In the genomic region with DNA sequence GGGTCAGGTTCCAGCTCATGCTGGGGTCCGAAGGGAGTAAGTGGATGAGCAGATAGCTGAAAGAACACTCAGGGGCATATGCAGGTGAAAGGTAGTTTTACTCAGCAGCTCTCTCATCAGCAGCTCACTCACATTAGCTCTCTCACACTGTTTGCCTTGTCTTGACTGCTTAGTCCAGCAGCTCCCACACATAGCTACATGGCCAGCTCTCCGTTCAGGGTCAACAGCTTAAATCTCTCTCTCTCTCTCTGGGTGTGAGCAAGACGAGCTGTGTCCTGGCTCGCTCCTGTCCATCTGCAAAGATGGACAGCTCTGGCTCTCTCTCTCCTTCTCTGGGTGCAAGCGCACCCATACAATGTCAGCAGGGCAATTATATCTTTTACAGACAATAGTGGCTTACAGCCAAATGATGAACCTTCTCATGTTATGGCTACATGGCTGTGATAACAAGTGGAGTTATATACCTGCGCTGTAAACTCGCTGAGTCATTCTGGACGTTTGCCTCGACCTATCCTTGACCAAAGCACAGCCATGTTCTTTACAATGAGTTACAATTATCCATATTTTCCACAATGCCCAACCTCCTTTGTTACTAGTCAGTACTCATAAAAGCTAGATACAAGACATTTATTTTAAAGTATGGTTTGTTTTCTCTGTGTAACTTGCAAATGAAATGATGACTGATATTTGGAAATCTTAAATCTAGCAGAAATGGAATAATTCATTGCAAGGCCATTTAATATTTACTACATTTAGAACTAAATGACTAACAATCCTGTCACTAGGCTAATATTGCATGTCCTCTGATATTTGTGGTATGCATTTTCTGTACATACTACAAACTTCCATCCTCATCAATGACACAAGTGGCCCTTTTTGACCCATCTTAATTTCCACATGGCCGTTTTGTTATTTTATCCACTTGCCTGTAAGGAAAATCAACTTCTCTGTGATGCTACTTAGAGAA, we compare ENCODE assay signal across 23 cellular contexts. TPM values are rescaled to one million over a fixed set of nuclear protein-coding genes. Genes with fewer than 3 reads are reported as not detected.
DNase-seq lines count a peak whose midpoint lies in the region; ATAC-seq and TF ChIP-seq lines count a peak whose summit lies in the region.
"Had no signal": no experiment of that assay in that cellular context is flagged by ENCODE, and none has a peak within 500 bp of the region (broad histone marks: within the 10 kb centered on the region; RNA-seq: fewer than 3 reads in every experiment).

No MANE protein-coding gene starts in this region.

- H3K36me3 ChIP-seq in GM23338 (ENCODE audit: insufficient read depth) (no peaks in the 10 kb centered on the region), PC-3 (ENCODE audit: low read depth, low read length) (peaks cover 9% of the 10 kb centered on the region; the same call in 1 of the 2 replicates), trophoblast cell (ENCODE audit: control insufficient read depth in 1 of 2, insufficient read depth in 2 of 2, low read length in 2 of 2) (peaks cover 5 to 7% of the 10 kb centered on the region in 2 experiments)
- H3K36me3 ChIP-seq: left lung, tibial artery had no signal

- TF ChIP-seq POLR2A in erythroblast (IDR thresholded peaks at IDR 0.05; ENCODE audit: low read length) = no peak

- H3K27ac Mint-ChIP-seq in GM23338 = peak overlapping the region; percentile 66; the same call in 1 of the 2 replicates
- peak overlapping the region; percentile 82 for H3K27ac Mint-ChIP-seq in dendritic cell treated with granulocyte-macrophage colony-stimulating factor and Interleukin-4, amounts not matched to agents 40 ng/mL and 50 ng/mL, for 4 days
- H3K27ac Mint-ChIP-seq: CD4-positive, alpha-beta memory T cell had no signal

- H4K12ac ChIP-seq in trophoblast cell (ENCODE audit: low read depth, low read length) = no peak overlapping the region

- H3K9me3 ChIP-seq in PC-3 (ENCODE audit: low read length) (no peaks in the 10 kb centered on the region), trophoblast cell (ENCODE audit: insufficient read depth, low read depth, low read length) (peaks cover 8% of the 10 kb centered on the region)

- BruUV-seq in PC-3 (replicated peaks; lab: Mats Ljungman, UMichigan) = no TSS peak

- no peak overlapping the region for H4K91ac ChIP-seq in trophoblast cell (ENCODE audit: low read depth, low read length)

- H3K4me2 ChIP-seq in GM23338 = no peak overlapping the region
- H3K4me2 ChIP-seq in PC-3 (ENCODE audit: low read length) = peak overlapping the region; percentile 49
- no peak overlapping the region for H3K4me2 ChIP-seq in trophoblast cell (ENCODE audit: low read length)

- H3K4me3 Mint-ChIP-seq in GM23338 = no peak overlapping the region
- H3K4me3 Mint-ChIP-seq in dendritic cell treated with granulocyte-macrophage colony-stimulating factor and Interleukin-4, amounts not matched to agents 40 ng/mL and 50 ng/mL, for 4 days = no peak overlapping the region
- H3K4me3 Mint-ChIP-seq: CD4-positive, alpha-beta memory T cell; naive B cell had no signal

- H2AFZ ChIP-seq in GM23338 (no peak overlapping the region), PC-3 (ENCODE audit: low read length) (no peak overlapping the region), trophoblast cell (ENCODE audit: insufficient read depth, low read length, poor library complexity) (no peak overlapping the region)

- peaks cover 2% of the 10 kb centered on the region for H3K79me1 ChIP-seq in trophoblast cell (ENCODE audit: low read length)

- peaks cover 99% of the 10 kb centered on the region for H3K79me2 ChIP-seq in GM23338 (replicated peaks; ENCODE audit: insufficient read depth)
- H3K79me2 ChIP-seq in PC-3 (ENCODE audit: low read length) = peaks cover 77% of the 10 kb centered on the region
- H3K79me2 ChIP-seq in trophoblast cell (ENCODE audit: control insufficient read depth, insufficient read depth, low read length, poor library complexity) = no peaks in the 10 kb centered on the region

- H3K9me2 ChIP-seq in GM23338 (ENCODE audit: insufficient read depth) (no peaks in the 10 kb centered on the region), PC-3 (replicated peaks; ENCODE audit: low read length) (no peaks in the 10 kb centered on the region)

- POLR2A ChIA-PET in PC-3 (lab: Charles Lee; ENCODE audit: unreplicated experiment) = no interaction called here

- no peak overlapping the region for H2BK5ac ChIP-seq in trophoblast cell (ENCODE audit: low read depth, low read length, poor library complexity)

- TF ChIP-seq CTCF in GM23338 (conservative IDR thresholded peaks at IDR 0.05; ENCODE audit: low read depth in 2 of 2) (no peak), PC-3 (conservative IDR thresholded peaks at IDR 0.05; ENCODE audit: low read depth, low read length) (no peak)

- H3K27me3 Mint-ChIP-seq in GM23338 (ENCODE audit: insufficient read depth, low read depth, poor library complexity) = peaks cover 1% of the 10 kb centered on the region
- no peaks in the 10 kb centered on the region for H3K27me3 Mint-ChIP-seq in dendritic cell treated with granulocyte-macrophage colony-stimulating factor and Interleukin-4, amounts not matched to agents 40 ng/mL and 50 ng/mL, for 4 days
- H3K27me3 Mint-ChIP-seq: CD4-positive, alpha-beta memory T cell; naive B cell had no signal

- H3K27ac ChIP-seq in GM23338 (ENCODE audit: low read depth) = no peak overlapping the region
- peak overlapping the region; percentile 95 for H3K27ac ChIP-seq in PC-3 (ENCODE audit: low read length)
- no peak overlapping the region for H3K27ac ChIP-seq in trophoblast cell (ENCODE audit: low read depth, low read length)
- H3K27ac ChIP-seq: dorsolateral prefrontal cortex, RWPE1, tibial artery had no signal

- ATAC-seq in GM23338 (no peak), PC-3 (peak; percentile 62)

- no peaks in the 10 kb centered on the region for H4K20me1 ChIP-seq in GM23338 (replicated peaks; ENCODE audit: insufficient read depth)
- H4K20me1 ChIP-seq in PC-3 (ENCODE audit: low read length) = no peaks in the 10 kb centered on the region; the same call in 1 of the 2 replicates

- H4K8ac ChIP-seq in trophoblast cell (ENCODE audit: low read depth, low read length) = no peak overlapping the region

- H3K9me3 Mint-ChIP-seq in GM23338 = peaks cover 14% of the 10 kb centered on the region
- peaks cover 19% of the 10 kb centered on the region for H3K9me3 Mint-ChIP-seq in dendritic cell treated with granulocyte-macrophage colony-stimulating factor and Interleukin-4, amounts not matched to agents 40 ng/mL and 50 ng/mL, for 4 days

- peaks cover 30% of the 10 kb centered on the region for H3K36me3 Mint-ChIP-seq in GM23338 (ENCODE audit: low read depth)
- peaks cover 30% of the 10 kb centered on the region for H3K36me3 Mint-ChIP-seq in dendritic cell treated with granulocyte-macrophage colony-stimulating factor and Interleukin-4, amounts not matched to agents 40 ng/mL and 50 ng/mL, for 4 days (ENCODE audit: low read depth)

- peak overlapping the region; percentile 52 for H3K9ac ChIP-seq in PC-3 (ENCODE audit: low read length)
- H3K9ac ChIP-seq in trophoblast cell (ENCODE audit: low read length) = no peak overlapping the region

- H2AK5ac ChIP-seq in trophoblast cell (ENCODE audit: low read length) = no peak overlapping the region

- WGBS in trophoblast cell (ENCODE audit: extremely low coverage, insufficient coverage, insufficient read length) = no CpG with 5 or more reads among the region's 10 CpGs

- CTCF ChIA-PET in PC-3 (lab: Charles Lee) = no interaction called here

- H3K4ac ChIP-seq in trophoblast cell (ENCODE audit: low read depth, low read length) = no peak overlapping the region

- no peak for DNase-seq in GM23338 (ENCODE audit: low spot score)
- peak; percentile 67 for DNase-seq in PC-3
- DNase-seq in trophoblast cell = no peak
- DNase-seq in NCI-H1694 (lab: John Stamatoyannopoulos, UW) = no peak
- DNase-seq in erythroblast (lab: John Stamatoyannopoulos, UW) = no peak
- DNase-seq in NCI-H526 treated with DMSO at 0.1 percent for 48 hours (lab: John Stamatoyannopoulos, UW) = no peak
- DNase-seq: activated CD4-positive, alpha-beta T cell treated with anti-CD3 and anti-CD28 coated beads for 4 hours; activated naive CD4-positive, alpha-beta T cell treated with anti-CD3 and anti-CD28 coated beads, Interleukin-2, amount 50 U/mL, for 16 hours; activated T-cell treated with anti-CD3 and anti-CD28 coated beads, Interleukin-2, amount 50 U/mL, for 48 hours; CD4-positive, alpha-beta memory T cell; central memory CD4-positive, alpha-beta T cell; dorsolateral prefrontal cortex; left lung; naive B cell; NCI-H1105 treated with DMSO at 0.1 percent for 48 hours; NCI-H2029 treated with DMSO at 0.1 percent for 48 hours; NCI-H2227 treated with DMSO at 0.1 percent for 48 hours; NCI-H748 treated with DMSO at 0.1 percent for 48 hours; small intestine; stimulated activated naive CD4-positive, alpha-beta T cell; tibial artery had no signal

- intact Hi-C loops in PC-3 (cut with micrococcal nuclease) = loop anchor here (2.0 kb wide), 1 partner anchor 20 kb away; no protein-coding TSS in a partner anchor
- intact Hi-C loops in dendritic cell treated with granulocyte-macrophage colony-stimulating factor and Interleukin-4, amounts not matched to agents 40 ng/mL and 50 ng/mL, for 4 days (cut with micrococcal nuclease) = no loop called here

- no peak overlapping the region for H3K18ac ChIP-seq in trophoblast cell (ENCODE audit: low read length)

- no peak overlapping the region for H2BK120ac ChIP-seq in trophoblast cell (ENCODE audit: insufficient read depth, low read length, poor library complexity)

- no peak overlapping the region for H3K14ac ChIP-seq in trophoblast cell (ENCODE audit: low read length)

- H3K4me3 ChIP-seq in GM23338 = no peak overlapping the region
- no peak overlapping the region for H3K4me3 ChIP-seq in PC-3 (ENCODE audit: low read length)
- H3K4me3 ChIP-seq in trophoblast cell (ENCODE audit: low read depth, low read length) = no peak overlapping the region
- H3K4me3 ChIP-seq: dorsolateral prefrontal cortex, left lung, tibial artery had no signal

- H3F3A ChIP-seq in GM23338 (replicated peaks; ENCODE audit: low read depth) (no peaks in the 10 kb centered on the region), PC-3 (ENCODE audit: low read length, unreplicated experiment) (no peaks in the 10 kb centered on the region)

- peak overlapping the region; percentile 13 for H2BK12ac ChIP-seq in trophoblast cell (ENCODE audit: low read length)

- H3K4me1 ChIP-seq in GM23338 (ENCODE audit: insufficient read depth) = peaks cover 24% of the 10 kb centered on the region
- H3K4me1 ChIP-seq in PC-3 (ENCODE audit: insufficient read depth, low read length) = peaks cover 46% of the 10 kb centered on the region
- H3K4me1 ChIP-seq in trophoblast cell (ENCODE audit: control insufficient read depth in 1 of 2, insufficient read depth in 2 of 2, low read length in 2 of 2) = peaks cover 3 to 5% of the 10 kb centered on the region in 2 experiments
- H3K4me1 ChIP-seq: tibial artery had no signal

- H3K23ac ChIP-seq in trophoblast cell (ENCODE audit: low read length) = no peak overlapping the region

- H3K27me3 ChIP-seq in GM23338 (ENCODE audit: insufficient read depth) (no peaks in the 10 kb centered on the region), PC-3 (ENCODE audit: low read length) (no peaks in the 10 kb centered on the region), trophoblast cell (ENCODE audit: insufficient read depth, low read length) (no peaks in the 10 kb centered on the region)
- H3K27me3 ChIP-seq: dorsolateral prefrontal cortex, left lung, tibial artery had no signal

- H3K4me1 Mint-ChIP-seq in GM23338 = peaks cover 28% of the 10 kb centered on the region
- H3K4me1 Mint-ChIP-seq in dendritic cell treated with granulocyte-macrophage colony-stimulating factor and Interleukin-4, amounts not matched to agents 40 ng/mL and 50 ng/mL, for 4 days (ENCODE audit: low read depth) = peaks cover 33% of the 10 kb centered on the region

RNA-seq across cellular contexts. Expression of gene PAPSS1, which starts 9.3 kb away (rescaled TPM):
- total RNA-seq in GM23338 (2014; rRNA removed; shearing (Covaris generic)) = 79.1 and 85.8 TPM in 2 replicates
- 72.0 and 76.6 TPM in 2 replicates for polyA plus RNA-seq in GM23338 (2016; fragmentation: Nextera tagmentation; extraction: Ambion mirVana)
- 24.5 and 28.0 TPM in 2 replicates for total RNA-seq in PC-3 (2014; rRNA removed)
- 56.3 and 57.6 TPM in 2 replicates for polyA plus RNA-seq in trophoblast cell (2013)
